ENCODE assay signal across 24 cellular contexts in genomic region chr20:61256819-61257218, GRCh38. TPM values are rescaled to one million over a fixed set of nuclear protein-coding genes. Genes with fewer than 3 reads are reported as not detected.
"Had no signal": no experiment of that assay in that cellular context is flagged by ENCODE, and none has a peak within 500 bp of the region (broad histone marks: within the 10 kb centered on the region; RNA-seq: fewer than 3 reads in every experiment).

No MANE protein-coding gene starts in this region.

- ATAC-seq: esophagus mucosa; gastrocnemius medialis; left lobe of liver; natural killer cell; pancreas; right lobe of liver; stimulated activated naive CD8-positive, alpha-beta T cell treated with anti-CD3 and anti-CD28 coated beads, Interleukin-15, amount 100 ng/mL, for 72 hours; upper lobe of right lung had no signal

- H3K27ac ChIP-seq: epithelial cell of prostate, gastrocnemius medialis, neutrophil, pancreas, right lobe of liver, suprapubic skin, transverse colon, upper lobe of right lung, uterus had no signal

- H3K27ac Mint-ChIP-seq: memory B cell; natural killer cell; stimulated activated naive CD8-positive, alpha-beta T cell treated with anti-CD3 and anti-CD28 coated beads, Interleukin-15, amount 100 ng/mL, for 72 hours had no signal

- H3K36me3 ChIP-seq: gastrocnemius medialis, neutrophil, pancreas, right lobe of liver, suprapubic skin, transverse colon, upper lobe of right lung, uterus had no signal

- H3K4me3 ChIP-seq: gastrocnemius medialis, lung, pancreas, right lobe of liver, suprapubic skin, transverse colon, upper lobe of right lung, uterus had no signal

- H3K4me1 ChIP-seq: gastrocnemius medialis, pancreas, upper lobe of right lung had no signal

- H3K9me3 Mint-ChIP-seq: natural killer cell, neural crest cell had no signal

- FAIRE-seq: kidney, pancreas, small intestine had no signal

- H3K4me3 Mint-ChIP-seq: memory B cell; natural killer cell; neural crest cell; stimulated activated naive CD8-positive, alpha-beta T cell treated with anti-CD3 and anti-CD28 coated beads, Interleukin-15, amount 100 ng/mL, for 72 hours had no signal

- DNase-seq: cortex of kidney; foreskin fibroblast; gastrocnemius medialis; head of caudate nucleus; kidney; natural killer cell; pancreas; right lobe of liver; small intestine; stimulated activated CD4-positive, alpha-beta T cell treated with anti-CD3 and anti-CD28 coated beads, Interleukin-15, amount 100 ng/mL, for 24 hours; stimulated activated CD4-positive, alpha-beta T cell treated with anti-CD3 and anti-CD28 coated beads, Interleukin-2, amount 100 ng/mL, for 48 hours; stimulated activated naive CD4-positive, alpha-beta T cell; stimulated activated naive CD8-positive, alpha-beta T cell treated with anti-CD3 and anti-CD28 coated beads, Interleukin-15, amount 100 ng/mL, for 72 hours; transverse colon; upper lobe of right lung; uterus had no signal

- H3K36me3 Mint-ChIP-seq: memory B cell, natural killer cell had no signal

- H3K9me3 ChIP-seq: gastrocnemius medialis, neutrophil, pancreas, right lobe of liver, suprapubic skin, transverse colon, upper lobe of right lung, uterus had no signal

- H3K4me1 Mint-ChIP-seq: memory B cell; natural killer cell; stimulated activated naive CD8-positive, alpha-beta T cell treated with anti-CD3 and anti-CD28 coated beads, Interleukin-15, amount 100 ng/mL, for 72 hours had no signal

- H3K27me3 ChIP-seq: right lobe of liver had no signal

RNA-seq across cellular contexts. Expression of gene CDH4, which starts 4.8 kb away (rescaled TPM):
- total RNA-seq: esophagus mucosa, left lobe of liver, transverse colon had no signal
